Comparison of ENCODE assay signal across 8 cellular contexts in genomic region chr18:75210274-75211001, GRCh38. TPM values are rescaled to one million over a fixed set of nuclear protein-coding genes. Genes with fewer than 3 reads are reported as not detected.
DNase-seq lines count a peak whose midpoint lies in the region; ATAC-seq, FAIRE-seq and TF ChIP-seq lines count a peak whose summit lies in the region.

A gene with protein sequence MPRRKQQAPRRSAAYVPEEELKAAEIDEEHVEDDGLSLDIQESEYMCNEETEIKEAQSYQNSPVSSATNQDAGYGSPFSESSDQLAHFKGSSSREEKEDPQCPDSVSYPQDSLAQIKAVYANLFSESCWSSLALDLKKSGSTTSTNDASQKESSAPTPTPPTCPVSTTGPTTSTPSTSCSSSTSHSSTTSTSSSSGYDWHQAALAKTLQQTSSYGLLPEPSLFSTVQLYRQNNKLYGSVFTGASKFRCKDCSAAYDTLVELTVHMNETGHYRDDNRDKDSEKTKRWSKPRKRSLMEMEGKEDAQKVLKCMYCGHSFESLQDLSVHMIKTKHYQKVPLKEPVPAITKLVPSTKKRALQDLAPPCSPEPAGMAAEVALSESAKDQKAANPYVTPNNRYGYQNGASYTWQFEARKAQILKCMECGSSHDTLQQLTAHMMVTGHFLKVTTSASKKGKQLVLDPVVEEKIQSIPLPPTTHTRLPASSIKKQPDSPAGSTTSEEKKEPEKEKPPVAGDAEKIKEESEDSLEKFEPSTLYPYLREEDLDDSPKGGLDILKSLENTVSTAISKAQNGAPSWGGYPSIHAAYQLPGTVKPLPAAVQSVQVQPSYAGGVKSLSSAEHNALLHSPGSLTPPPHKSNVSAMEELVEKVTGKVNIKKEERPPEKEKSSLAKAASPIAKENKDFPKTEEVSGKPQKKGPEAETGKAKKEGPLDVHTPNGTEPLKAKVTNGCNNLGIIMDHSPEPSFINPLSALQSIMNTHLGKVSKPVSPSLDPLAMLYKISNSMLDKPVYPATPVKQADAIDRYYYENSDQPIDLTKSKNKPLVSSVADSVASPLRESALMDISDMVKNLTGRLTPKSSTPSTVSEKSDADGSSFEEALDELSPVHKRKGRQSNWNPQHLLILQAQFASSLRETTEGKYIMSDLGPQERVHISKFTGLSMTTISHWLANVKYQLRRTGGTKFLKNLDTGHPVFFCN (N-terminal part only) (plus strand): TSS chr18:75210797. CDS start chr18:75211877, 1,080 bp downstream.

- no TSS peak for BruUV-seq in K562 (replicated peaks; lab: Mats Ljungman, UMichigan)

- peak within 1 kb of the TSS; percentile 93 for H3K27ac ChIP-seq in K562 (ENCODE audit: extremely low read depth, low read depth, low read length)

- TF ChIP-seq POLR2A in K562 (conservative IDR thresholded peaks at IDR 0.05), result peak; percentile 73

- H3K4me1 ChIP-seq in K562 (replicated peaks in 1 of 2; ENCODE audit: control insufficient read depth in 2 of 2, insufficient read depth in 2 of 2, low read length in 2 of 2), result peaks cover 13 to 30% of the 10 kb centered on the region in 2 experiments; a peak in 4 of 5 replicates

- H2AFZ ChIP-seq in K562 (ENCODE audit: low read depth, low read length), result peak within 1 kb of the TSS; percentile 95

- POLR2A ChIA-PET in K562 (lab: Yijun Ruan, JAX), result interaction anchor here (0.5 to 1.5 kb wide), 6 partner anchors 8 to 583 kb away, joined by 3 to 5 read pairs (median 4); no protein-coding TSS in a partner anchor

- peaks cover 43% of the 10 kb centered on the region for H3K79me2 ChIP-seq in K562 (ENCODE audit: control insufficient read depth, insufficient read depth, low read length)

- H3K4me2 ChIP-seq in K562 (ENCODE audit: insufficient read depth, low read length), result peak within 1 kb of the TSS; percentile 82

- peak within 1 kb of the TSS; percentile 71 for H3K4me3 ChIP-seq in K562

- WGBS in K562 (ENCODE audit: insufficient coverage, low coverage, missing lambda C conversion rate), result under 1% methylated on average over 10 of the region's 15 CpGs

- peak; percentile 53 for DNase-seq in activated gamma-delta T cell treated with Interleukin-2 at 50 U/mL for 16 hours
- no peak for DNase-seq in activated gamma-delta T cell (lab: John Stamatoyannopoulos, UW)
- DNase-seq in NCI-H146 treated with DMSO at 0.1 percent for 48 hours (lab: John Stamatoyannopoulos, UW; ENCODE audit: unreplicated experiment), result peak; percentile 94
- peak; percentile 63 for DNase-seq in T follicular helper cell (ENCODE audit: low read depth)
- peak; percentile 13 to 85 (median 42) for DNase-seq in K562 (ENCODE audit: extremely low read depth in 1 of 4, low spot score in 3 of 4)
- DNase-seq in hepatic stellate cell (ENCODE audit: low spot score), result peak; percentile 83
- DNase-seq in pulmonary artery endothelial cell (ENCODE audit: low read depth, low spot score), result peak; percentile 67

- CTCF ChIA-PET in K562 (lab: Yijun Ruan, JAX; ENCODE audit: low intra/inter-chr PET ratio), result no interaction called here

- TF ChIP-seq CTCF in K562 (IDR thresholded peaks at IDR 0.05 in 2 of 3, conservative IDR thresholded peaks at IDR 0.05 in 1 of 3; ENCODE audit: insufficient read depth in 2 of 3, low read depth in 1 of 3, low read length in 3 of 3), result no peak

- peak; percentile 93 for FAIRE-seq in K562 (lab: Jason Lieb, UNC)

- no peaks in the 10 kb centered on the region for H3K27me3 ChIP-seq in K562 (ENCODE audit: control insufficient read depth in 2 of 2, insufficient read depth in 2 of 2, low read length in 2 of 2)

- intact Hi-C loops in K562 (cut with micrococcal nuclease), result no loop called here

- no peak for TF ChIP-seq EP300 in K562 (IDR thresholded peaks at IDR 0.05; ENCODE audit: low read length)

- H3K36me3 ChIP-seq in K562 (ENCODE audit: control insufficient read depth, insufficient read depth, low read length), result no peaks in the 10 kb centered on the region

- no peaks in the 10 kb centered on the region; the same call in 1 of the 2 replicates for H4K20me1 ChIP-seq in K562 (replicated peaks; ENCODE audit: control insufficient read depth, insufficient read depth, low read length)

- peak within 1 kb of the TSS; percentile 78 to 95 for H3K9ac ChIP-seq in K562 (ENCODE audit: insufficient read depth in 1 of 2, low read depth in 2 of 2, low read length in 2 of 2)

- TF ChIP-seq RAD21 in K562 (CRISPR knock-in tag; conservative IDR thresholded peaks at IDR 0.05 in 1 of 2, IDR thresholded peaks at IDR 0.05 in 1 of 2), result no peak

- peaks cover 3% of the 10 kb centered on the region for H3K9me1 ChIP-seq in K562 (ENCODE audit: control insufficient read depth, insufficient read depth, low read length)

- H3K9me3 ChIP-seq in K562 (replicated peaks; ENCODE audit: control insufficient read depth, insufficient read depth, low read depth, low read length), result no peaks in the 10 kb centered on the region

- ATAC-seq in HG02938 (IDR thresholded peaks at IDR 0.05; ENCODE audit: unreplicated experiment) (peak; percentile 40), K562 (peak; percentile 59)

- in situ Hi-C loops in K562 (cut with MboI), result no loop called here

TF ChIP-seq in K562, 482 proteins besides CTCF, POLR2A, EP300 and RAD21 (continues in another document):
- TF ChIP-seq ZNF395 (CRISPR knock-in tag; IDR thresholded peaks at IDR 0.05), result no peak
- TF ChIP-seq SMARCA4 (IDR thresholded peaks at IDR 0.05), result no peak
- TF ChIP-seq NFRKB (IDR thresholded peaks at IDR 0.05; ENCODE audit: low read depth), result no peak
- TF ChIP-seq RBM22 (IDR thresholded peaks at IDR 0.05; ENCODE audit: low read depth, low read length, poor library complexity, severe bottlenecking), result no peak
- no peak for TF ChIP-seq CBFB (CRISPR knock-in tag; IDR thresholded peaks at IDR 0.05)
- no peak for TF ChIP-seq DACH1 (IDR thresholded peaks at IDR 0.05; ENCODE audit: partially characterized antibody)
- peak; percentile 57 for TF ChIP-seq PBX2 (CRISPR knock-in tag; IDR thresholded peaks at IDR 0.05; ENCODE audit: low read depth)
- TF ChIP-seq PBX2 (tag; conservative IDR thresholded peaks at IDR 0.05; ENCODE audit: low read depth), result peak; percentile 97
- TF ChIP-seq TEAD4 (IDR thresholded peaks at IDR 0.05; ENCODE audit: low read length), result 0 out of 2 replicates have a peak, but pooled peaks have one; percentile 11
- TF ChIP-seq TEAD4 (CRISPR knock-in tag; IDR thresholded peaks at IDR 0.05; ENCODE audit: borderline replicate concordance), result no peak
- no peak for TF ChIP-seq ZNF224 (CRISPR knock-in tag; IDR thresholded peaks at IDR 0.05)
- TF ChIP-seq MECOM (CRISPR knock-in tag; IDR thresholded peaks at IDR 0.05), result no peak
- no peak for TF ChIP-seq BMI1 (IDR thresholded peaks at IDR 0.05; ENCODE audit: low read length)
- TF ChIP-seq ELF1 (tag; IDR thresholded peaks at IDR 0.05), result no peak
- TF ChIP-seq TCF7L2 (IDR thresholded peaks at IDR 0.05; ENCODE audit: low read depth, low read length), result no peak
- TF ChIP-seq SRSF1 (IDR thresholded peaks at IDR 0.05; ENCODE audit: low read depth, low read length), result no peak
- no peak for TF ChIP-seq EZH2 (IDR thresholded peaks at IDR 0.05; ENCODE audit: borderline replicate concordance, low read depth, low read length)

RNA-seq across cellular contexts. Expression of the gene that starts here (rescaled TPM):
- 1.8 and 2.1 TPM in 2 replicates for total RNA-seq in K562 (2011; cell fraction: chromatin; rRNA removed; ENCODE audit: low replicate concordance)
- total RNA-seq in K562 (2011; cell fraction: nucleolus; rRNA removed), result 1.0 and 1.4 TPM in 2 replicates
- total RNA-seq in K562 (2011; cell fraction: nucleoplasm; rRNA removed), result 1.5 and 1.9 TPM in 2 replicates
- 4.1 and 4.8 TPM in 2 replicates for total RNA-seq in K562 (2014; rRNA removed)
- 2.7 TPM in 2 replicates for total RNA-seq in K562 (2014; rRNA removed; fragmentation: Illumina TruSeq; extraction: Trizol)
- total RNA-seq in K562 (2015; rRNA removed; fragmentation: Illumina TruSeq; extraction: Trizol), result 3.6 TPM in 2 replicates
- 6.3 and 7.2 TPM in 2 replicates for total RNA-seq in K562 (2021)
- polyA plus RNA-seq in K562 (2011; rRNA removed), result 1.5 and 2.5 TPM in 2 replicates
- polyA plus RNA-seq in K562 (2011; cell fraction: cytosol; rRNA removed), result 2.0 TPM in 2 replicates
- 2.0 and 2.4 TPM in 2 replicates for polyA plus RNA-seq in K562 (2011; cell fraction: nucleus; rRNA removed)
- polyA plus RNA-seq in K562 (2012), result 4.6 and 5.5 TPM in 2 replicates
- polyA plus RNA-seq in K562 (2014; fragmentation: Illumina TruSeq; extraction: Trizol), result 4.5 and 5.3 TPM in 2 replicates
- 1 to 10 TPM; 1.1 TPM for polyA plus RNA-seq in K562 (2014; fragmentation: Nextera tagmentation; extraction: Ambion mirVana)
- 2.6 and 2.9 TPM in 2 replicates for polyA plus RNA-seq in K562 (2014; rRNA removed)
- polyA minus RNA-seq in K562 (2011; rRNA and poly(A)+ RNA removed), result 1.9 and 2.6 TPM in 2 replicates
- 3.2 and 4.6 TPM in 2 replicates for polyA minus RNA-seq in K562 (2011; cell fraction: cytosol; rRNA and poly(A)+ RNA removed)
- polyA minus RNA-seq in K562 (2011; cell fraction: nucleus; rRNA and poly(A)+ RNA removed), result 1.9 and 2.7 TPM in 2 replicates
- total RNA-seq in pulmonary artery endothelial cell, result 3.7 and 4.3 TPM in 2 replicates
